ENCODE assay signal across 1 cellular context in genomic region chr6:163128324-163128723, GRCh38.
TF ChIP-seq lines count a peak whose summit lies in the region.

No MANE protein-coding gene starts in this region.

TF ChIP-seq in SK-N-SH treated with all-trans-retinoic acid at 6 μM for 48 hours, 23 proteins besides CTCF, POLR2A, EP300 and RAD21 (continued from another document):
- TF ChIP-seq TSHZ2 (CRISPR knock-in tag; IDR thresholded peaks at IDR 0.05) (peak; percentile 96), POU6F1 (CRISPR knock-in tag; IDR thresholded peaks at IDR 0.05; ENCODE audit: borderline replicate concordance, low read depth) (no peak; the same call in 1 of the 2 replicates), ISL1 (CRISPR knock-in tag; IDR thresholded peaks at IDR 0.05) (peak; percentile 97), OSR1 (CRISPR knock-in tag; IDR thresholded peaks at IDR 0.05) (no peak), ESRRG (CRISPR knock-in tag; IDR thresholded peaks at IDR 0.05) (0 out of 2 replicates have a peak, but pooled peaks have one; percentile 57), PATZ1 (CRISPR knock-in tag; IDR thresholded peaks at IDR 0.05; ENCODE audit: borderline replicate concordance) (no peak), ZFP30 (CRISPR knock-in tag; IDR thresholded peaks at IDR 0.05) (no peak), TCF4 (CRISPR knock-in tag; IDR thresholded peaks at IDR 0.05; ENCODE audit: borderline replicate concordance) (peak; percentile 83), CSRNP3 (CRISPR knock-in tag; IDR thresholded peaks at IDR 0.05) (peak; percentile 61), RARB (CRISPR knock-in tag; IDR thresholded peaks at IDR 0.05) (no peak), PPARA (CRISPR knock-in tag; IDR thresholded peaks at IDR 0.05; ENCODE audit: borderline replicate concordance) (no peak), ARNTL (CRISPR knock-in tag; IDR thresholded peaks at IDR 0.05; ENCODE audit: borderline replicate concordance, low read depth) (no peak), GLIS3 (CRISPR knock-in tag; IDR thresholded peaks at IDR 0.05) (peak; percentile 72; the same call in 1 of the 2 replicates), ZNF70 (CRISPR knock-in tag; IDR thresholded peaks at IDR 0.05) (no peak), BACH2 (CRISPR knock-in tag; IDR thresholded peaks at IDR 0.05; ENCODE audit: borderline replicate concordance) (no peak), CSDC2 (CRISPR knock-in tag; IDR thresholded peaks at IDR 0.05) (peak; percentile 74; the same call in 1 of the 2 replicates), SNAI2 (CRISPR knock-in tag; IDR thresholded peaks at IDR 0.05) (no peak), TOX (CRISPR knock-in tag; IDR thresholded peaks at IDR 0.05; ENCODE audit: borderline replicate concordance) (no peak), ZNF8 (CRISPR knock-in tag; IDR thresholded peaks at IDR 0.05) (no peak)
